Comparison of ENCODE assay signal across 16 cellular contexts in genomic region chr3:187987162-187987561, GRCh38.
A peak's percentile ranks its signal among the peaks of the same experiment; 100 is the strongest.
DNase-seq lines count a peak whose midpoint lies in the region; ATAC-seq and TF ChIP-seq lines count a peak whose summit lies in the region.
"Had no signal": no experiment of that assay in that cellular context is flagged by ENCODE, and none has a peak within 500 bp of the region (broad histone marks: within the 10 kb centered on the region; RNA-seq: fewer than 3 reads in every experiment).

No MANE protein-coding gene starts in this region.

- no peak for ATAC-seq in activated T-cell treated with anti-CD3 and anti-CD28 coated beads, Interleukin-2, amount 50 U/mL, for 72 hours (replicated peaks in 1 of 2)
- ATAC-seq in left lung: peak; percentile 54
- ATAC-seq in omental fat pad (ENCODE audit: low FRiP score): no peak
- ATAC-seq: gastroesophageal sphincter had no signal

- peaks cover 30 to 66% (median 53%) of the 10 kb centered on the region in 10 experiments for H3K4me1 ChIP-seq in BLaER1 treated with 17β-estradiol and CSF1 and Interleukin-3, amounts not matched to agents 10 nM and 100 nM
- H3K4me1 ChIP-seq in left lung: peaks cover 0 to 18% of the 10 kb centered on the region in 2 donors
- H3K4me1 ChIP-seq: gastroesophageal sphincter had no signal

- no TSS peak for BruUV-seq in Calu3 (replicated peaks; lab: Mats Ljungman, UMichigan)

- peaks cover 15% of the 10 kb centered on the region for H3K27me3 Mint-ChIP-seq in Calu3 (ENCODE audit: unreplicated experiment)
- no peaks in the 10 kb centered on the region for H3K27me3 Mint-ChIP-seq in activated T-cell treated with anti-CD3 and anti-CD28 coated beads, Interleukin-2, amount 50 U/mL, for 72 hours (ENCODE audit: low read depth)

- peaks cover 18% of the 10 kb centered on the region for H3K4me1 Mint-ChIP-seq in Calu3 (ENCODE audit: low read depth, unreplicated experiment)
- H3K4me1 Mint-ChIP-seq in activated T-cell treated with anti-CD3 and anti-CD28 coated beads, Interleukin-2, amount 50 U/mL, for 72 hours (ENCODE audit: low read depth): peaks cover 60% of the 10 kb centered on the region

- no peaks in the 10 kb centered on the region for H4K20me1 ChIP-seq in BLaER1 treated with 17β-estradiol and CSF1 and Interleukin-3, amounts not matched to agents 10 nM and 100 nM

- peaks cover 0 to 34% (median 16%) of the 10 kb centered on the region in 11 experiments; a peak in 16 of 22 replicates for H3K9me3 ChIP-seq in BLaER1 treated with 17β-estradiol and CSF1 and Interleukin-3, amounts not matched to agents 10 nM and 100 nM (replicated peaks in 1 of 11)
- no peaks in the 10 kb centered on the region for H3K9me3 ChIP-seq in left lung
- H3K9me3 ChIP-seq: gastroesophageal sphincter, thyroid gland had no signal

- no peak overlapping the region; a peak in 1 of 22 replicates for H3K9ac ChIP-seq in BLaER1 treated with 17β-estradiol and CSF1 and Interleukin-3, amounts not matched to agents 10 nM and 100 nM
- H3K9ac ChIP-seq: neural progenitor cell had no signal

- no peak for DNase-seq in Calu3
- DNase-seq in activated T-cell treated with anti-CD3 and anti-CD28 coated beads, Interleukin-2, amount 50 U/mL, for 72 hours: no peak
- no peak for DNase-seq in left lung
- DNase-seq in H4 (ENCODE audit: low spot score): no peak
- no peak for DNase-seq in superior temporal gyrus (ENCODE audit: extremely low spot score)
- DNase-seq in omental fat pad (ENCODE audit: low spot score): no peak
- DNase-seq: activated B cell treated with CpG ODN at 0.5 μM for 24 hours, NCI-H187 treated with DMSO at 0.1 percent for 48 hours, NCI-H510A, right cardiac atrium had no signal

- no peaks in the 10 kb centered on the region for H3K36me3 ChIP-seq in BLaER1 treated with 17β-estradiol and CSF1 and Interleukin-3, amounts not matched to agents 10 nM and 100 nM
- H3K36me3 ChIP-seq in left lung: no peaks in the 10 kb centered on the region
- H3K36me3 ChIP-seq: gastroesophageal sphincter, neural progenitor cell, thyroid gland had no signal

- H3K27ac Mint-ChIP-seq in Calu3 (ENCODE audit: unreplicated experiment): peak overlapping the region; percentile 24
- H3K27ac Mint-ChIP-seq in activated T-cell treated with anti-CD3 and anti-CD28 coated beads, Interleukin-2, amount 50 U/mL, for 72 hours: peak overlapping the region; percentile 10
- H3K27ac Mint-ChIP-seq: activated B cell treated with CpG ODN at 0.5 μM for 24 hours, memory B cell, neural progenitor cell had no signal

- peak overlapping the region in 10 of 11 experiments; percentile 30 to 76 (median 64); a peak in 18 of 22 replicates for H3K4me2 ChIP-seq in BLaER1 treated with 17β-estradiol and CSF1 and Interleukin-3, amounts not matched to agents 10 nM and 100 nM
- H3K4me2 ChIP-seq: neural progenitor cell had no signal

- peak overlapping the region in 8 of 11 experiments; percentile 47 to 65 (median 56); a peak in 12 of 22 replicates for H3K27ac ChIP-seq in BLaER1 treated with 17β-estradiol and CSF1 and Interleukin-3, amounts not matched to agents 10 nM and 100 nM
- no peak overlapping the region for H3K27ac ChIP-seq in left lung
- H3K27ac ChIP-seq: gastroesophageal sphincter, neural progenitor cell, SK-N-MC, thyroid gland had no signal

- no peaks in the 10 kb centered on the region for H3K27me3 ChIP-seq in BLaER1 treated with 17β-estradiol and CSF1 and Interleukin-3, amounts not matched to agents 10 nM and 100 nM
- no peaks in the 10 kb centered on the region for H3K27me3 ChIP-seq in left lung
- H3K27me3 ChIP-seq: gastroesophageal sphincter, neural progenitor cell, thyroid gland had no signal

- H3K9me3 Mint-ChIP-seq in Calu3 (ENCODE audit: low read depth, unreplicated experiment): peaks cover 4% of the 10 kb centered on the region
- H3K9me3 Mint-ChIP-seq in activated T-cell treated with anti-CD3 and anti-CD28 coated beads, Interleukin-2, amount 50 U/mL, for 72 hours: peaks cover 3 to 6% of the 10 kb centered on the region in 2 donors
- H3K9me3 Mint-ChIP-seq: activated B cell treated with CpG ODN at 0.5 μM for 24 hours, neural progenitor cell had no signal

- no peak overlapping the region for H3K4me3 Mint-ChIP-seq in Calu3 (ENCODE audit: low read depth, unreplicated experiment)
- peak overlapping the region; percentile 56 to 64 for H3K4me3 Mint-ChIP-seq in activated T-cell treated with anti-CD3 and anti-CD28 coated beads, Interleukin-2, amount 50 U/mL, for 72 hours
- H3K4me3 Mint-ChIP-seq: activated B cell treated with CpG ODN at 0.5 μM for 24 hours, memory B cell, neural progenitor cell had no signal

- intact Hi-C loops in Calu3 (cut with micrococcal nuclease; ENCODE audit: unreplicated experiment) (no loop called here), left lung (cut with DNase I) (no loop called here)

- CTCF ChIA-PET in Calu3 (lab: Charles Lee): interaction anchor here (1.1 kb wide), 1 partner anchor 242 kb away, joined by 3 read pairs; the partner anchor contains the start of gene BCL6

- H3K4me3 ChIP-seq in BLaER1 treated with 17β-estradiol and CSF1 and Interleukin-3, amounts not matched to agents 10 nM and 100 nM: no peak overlapping the region
- no peak overlapping the region for H3K4me3 ChIP-seq in left lung
- H3K4me3 ChIP-seq: gastroesophageal sphincter, neural progenitor cell, SK-N-MC, thyroid gland had no signal

- no peaks in the 10 kb centered on the region for H3K36me3 Mint-ChIP-seq in Calu3 (ENCODE audit: insufficient read depth, unreplicated experiment)
- no peaks in the 10 kb centered on the region for H3K36me3 Mint-ChIP-seq in activated T-cell treated with anti-CD3 and anti-CD28 coated beads, Interleukin-2, amount 50 U/mL, for 72 hours (ENCODE audit: insufficient read depth in 2 of 2)
- H3K36me3 Mint-ChIP-seq: neural progenitor cell had no signal

- TF ChIP-seq CTCF in Calu3 (IDR thresholded peaks at IDR 0.05; ENCODE audit: unreplicated experiment): no peak
- TF ChIP-seq CTCF in left lung (IDR thresholded peaks at IDR 0.05): no peak
- TF ChIP-seq CTCF in omental fat pad (IDR thresholded peaks at IDR 0.05): no peak

Comparison
In these comparisons a context has a peak if more than half of its experiments do, and no peak if none do; other contexts are left out.
1. H3K27ac ChIP-seq: peak in BLaER1 treated with 17β-estradiol and CSF1 and Interleukin-3, amounts not matched to agents 10 nM and 100 nM (8 of 11); none in left lung (0 of 2).